Comparison of ENCODE assay signal across 19 cellular contexts in the genomic region with DNA sequence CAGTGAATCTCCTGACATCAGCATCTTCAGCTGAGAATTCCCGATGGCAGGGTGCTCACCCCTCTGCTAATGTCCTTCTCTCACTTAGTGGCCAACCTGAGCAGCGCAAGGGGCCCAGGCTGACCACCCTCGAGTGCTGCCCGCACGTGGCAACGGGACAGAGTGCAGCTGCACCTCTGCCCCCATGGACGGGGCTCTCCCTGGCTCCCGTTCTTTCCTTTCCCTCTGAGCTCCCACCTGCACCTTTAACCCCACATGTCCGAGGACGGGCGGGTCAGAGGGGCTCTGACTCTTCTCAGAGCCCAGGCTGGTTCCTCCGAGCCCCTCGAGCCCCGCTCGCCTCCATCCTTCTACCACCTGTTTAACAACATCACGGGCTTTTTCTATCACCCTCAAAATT. TPM values are rescaled to one million over a fixed set of nuclear protein-coding genes. Genes with fewer than 3 reads are reported as not detected.
A peak's percentile ranks its signal among the peaks of the same experiment; 100 is the strongest.
DNase-seq lines count a peak whose midpoint lies in the region; ATAC-seq and TF ChIP-seq lines count a peak whose summit lies in the region.
"Had no signal": no experiment of that assay in that cellular context is flagged by ENCODE, and none has a peak within 500 bp of the region (broad histone marks: within the 10 kb centered on the region; RNA-seq: fewer than 3 reads in every experiment).

No MANE protein-coding gene starts in this region.

- no peaks in the 10 kb centered on the region for H3K9me3 Mint-ChIP-seq in natural killer cell
- H3K9me3 Mint-ChIP-seq in natural killer cell treated with Interleukin-12 subunit alpha and Interleukin-12 subunit beta and Interleukin-15 and Interleukin-18, amount 100 ng/mL, for 72 hours = no peaks in the 10 kb centered on the region
- no peaks in the 10 kb centered on the region for H3K9me3 Mint-ChIP-seq in central memory CD8-positive, alpha-beta T cell
- no peaks in the 10 kb centered on the region for H3K9me3 Mint-ChIP-seq in Calu3 (ENCODE audit: low read depth, unreplicated experiment)
- H3K9me3 Mint-ChIP-seq: IgD-negative memory B cell had no signal

- no peak overlapping the region for H3K27ac ChIP-seq in neuronal stem cell (replicated peaks; ENCODE audit: low read length)
- H3K27ac ChIP-seq: BLaER1 treated with 17β-estradiol and CSF1 and Interleukin-3, amounts not matched to agents 10 nM and 100 nM had no signal

- no CpG with 5 or more reads among the region's 16 CpGs for WGBS in neuronal stem cell (ENCODE audit: extremely low coverage in 2 of 2, insufficient read length in 2 of 2, insufficient replicate concordance in 1 of 2), 2 donors

- H3K4me3 ChIP-seq in neuronal stem cell (ENCODE audit: low read length in 2 of 2) = no peak overlapping the region
- H3K4me3 ChIP-seq: BLaER1 treated with 17β-estradiol and CSF1 and Interleukin-3, amounts not matched to agents 10 nM and 100 nM had no signal

- no peak for ATAC-seq in natural killer cell
- no peak for ATAC-seq in natural killer cell treated with Interleukin-12 subunit alpha and Interleukin-12 subunit beta and Interleukin-15 and Interleukin-18, amount 100 ng/mL, for 72 hours
- no peak for ATAC-seq in central memory CD8-positive, alpha-beta T cell (replicated peaks; ENCODE audit: extremely low read depth, poor library complexity, severe bottlenecking)
- ATAC-seq: PC-3 had no signal

- peak overlapping the region; percentile 43 for H4K8ac ChIP-seq in neuronal stem cell (ENCODE audit: low read depth, low read length)

- peaks cover 0 to 11% of the 10 kb centered on the region in 2 donors for H3K4me1 ChIP-seq in neuronal stem cell (ENCODE audit: control insufficient read depth in 2 of 2, insufficient read depth in 1 of 2, low read depth in 1 of 2, low read length in 2 of 2)

- H3K79me1 ChIP-seq in neuronal stem cell (ENCODE audit: low read depth, low read length) = peaks cover 4% of the 10 kb centered on the region

- no peak overlapping the region for H3K9ac ChIP-seq in neuronal stem cell (ENCODE audit: low read depth, low read length, poor library complexity)

- TF ChIP-seq CTCF in natural killer cell (IDR thresholded peaks at IDR 0.05) (no peak), Calu3 (IDR thresholded peaks at IDR 0.05; ENCODE audit: unreplicated experiment) (no peak)

- BruUV-seq in Calu3 (replicated peaks; lab: Mats Ljungman, UMichigan) = no TSS peak

- H3K27me3 Mint-ChIP-seq in natural killer cell (ENCODE audit: low read depth in 2 of 2) = no peaks in the 10 kb centered on the region
- no peaks in the 10 kb centered on the region for H3K27me3 Mint-ChIP-seq in natural killer cell treated with Interleukin-12 subunit alpha and Interleukin-12 subunit beta and Interleukin-15 and Interleukin-18, amount 100 ng/mL, for 72 hours
- no peaks in the 10 kb centered on the region for H3K27me3 Mint-ChIP-seq in central memory CD8-positive, alpha-beta T cell
- H3K27me3 Mint-ChIP-seq in Calu3 (ENCODE audit: unreplicated experiment) = no peaks in the 10 kb centered on the region
- H3K27me3 Mint-ChIP-seq: IgD-negative memory B cell had no signal

- CTCF ChIA-PET in Calu3 (lab: Charles Lee) = no interaction called here

- intact Hi-C loops in natural killer cell (cut with micrococcal nuclease) = no loop called here
- intact Hi-C loops in Calu3 (cut with micrococcal nuclease; ENCODE audit: unreplicated experiment) = no loop called here

- H2BK15ac ChIP-seq in neuronal stem cell (ENCODE audit: low read length) = no peak overlapping the region

- H3K27ac Mint-ChIP-seq in natural killer cell = peak overlapping the region; percentile 44
- peak overlapping the region in 1 of 2 donors; percentile 43 for H3K27ac Mint-ChIP-seq in natural killer cell treated with Interleukin-12 subunit alpha and Interleukin-12 subunit beta and Interleukin-15 and Interleukin-18, amount 100 ng/mL, for 72 hours
- peak overlapping the region; percentile 70 for H3K27ac Mint-ChIP-seq in central memory CD8-positive, alpha-beta T cell (ENCODE audit: low read depth)
- H3K27ac Mint-ChIP-seq in Calu3 (ENCODE audit: unreplicated experiment) = no peak overlapping the region

- no peak overlapping the region for H2BK12ac ChIP-seq in neuronal stem cell (ENCODE audit: low read length)

- H4K91ac ChIP-seq in neuronal stem cell (ENCODE audit: low read depth, low read length, poor library complexity) = no peak overlapping the region

- peaks cover 13 to 21% of the 10 kb centered on the region in 2 donors for H3K36me3 ChIP-seq in neuronal stem cell (replicated peaks in 1 of 2; ENCODE audit: control insufficient read depth in 2 of 2, insufficient read depth in 2 of 2, low read length in 2 of 2)

- H3K27me3 ChIP-seq in neuronal stem cell (ENCODE audit: control insufficient read depth in 3 of 3, insufficient read depth in 3 of 3, low read depth in 1 of 3, low read length in 3 of 3) = no peaks in the 10 kb centered on the region
- H3K27me3 ChIP-seq: BLaER1 treated with 17β-estradiol and CSF1 and Interleukin-3, amounts not matched to agents 10 nM and 100 nM had no signal

- H3K4me2 ChIP-seq in neuronal stem cell (ENCODE audit: insufficient read depth, low read length, poor library complexity, severe bottlenecking) = no peak overlapping the region

- H3K18ac ChIP-seq in neuronal stem cell (ENCODE audit: low read length) = peak overlapping the region; percentile 64

- DNase-seq in natural killer cell (no peak), neuronal stem cell (ENCODE audit: low spot score) (no peak), Calu3 (no peak), NOMO-1 treated with DMSO at 0.1 percent for 48 hours (lab: John Stamatoyannopoulos, UW; ENCODE audit: unreplicated experiment) (no peak), middle frontal gyrus (ENCODE audit: extremely low spot score, low spot score) (no peak)
- DNase-seq in natural killer cell treated with Interleukin-12 subunit alpha and Interleukin-12 subunit beta and Interleukin-15 and Interleukin-18, amount 100 ng/mL, for 72 hours (ENCODE audit: low spot score) = no peak
- no peak for DNase-seq in central memory CD8-positive, alpha-beta T cell (ENCODE audit: low spot score in 2 of 2)
- DNase-seq: GOT3, Karpas-422, NCI-H1417 treated with DMSO at 0.1 percent for 48 hours, NCI-H187 treated with DMSO at 0.1 percent for 48 hours, NCI-H2227 treated with DMSO at 0.1 percent for 48 hours, NCI-H510A treated with DMSO at 0.1 percent for 48 hours, NCI-H82, PC-3, RPMI8226, SHP77 treated with DMSO at 0.1 percent for 48 hours had no signal

- H3K36me3 Mint-ChIP-seq in natural killer cell (no peaks in the 10 kb centered on the region), Calu3 (ENCODE audit: insufficient read depth, unreplicated experiment) (peaks cover 17% of the 10 kb centered on the region)
- no peaks in the 10 kb centered on the region for H3K36me3 Mint-ChIP-seq in natural killer cell treated with Interleukin-12 subunit alpha and Interleukin-12 subunit beta and Interleukin-15 and Interleukin-18, amount 100 ng/mL, for 72 hours
- H3K36me3 Mint-ChIP-seq in central memory CD8-positive, alpha-beta T cell (ENCODE audit: insufficient read depth) = peaks cover 19% of the 10 kb centered on the region

- no peak overlapping the region for H2BK120ac ChIP-seq in neuronal stem cell (ENCODE audit: low read depth, low read length)

- H2AK5ac ChIP-seq in neuronal stem cell (ENCODE audit: low read depth, low read length) = peak overlapping the region; percentile 46

- no peak overlapping the region for H2BK5ac ChIP-seq in neuronal stem cell (ENCODE audit: low read length)

- no peak overlapping the region for H3K23ac ChIP-seq in neuronal stem cell (ENCODE audit: low read depth, low read length, poor library complexity)

- no peak overlapping the region for H3K14ac ChIP-seq in neuronal stem cell (ENCODE audit: low read length)

- H3K9me3 ChIP-seq in neuronal stem cell (replicated peaks in 1 of 2; ENCODE audit: control insufficient read depth in 2 of 2, insufficient read depth in 1 of 2, low read depth in 1 of 2, low read length in 2 of 2) = peaks cover 8 to 9% of the 10 kb centered on the region in 2 donors

- no peak overlapping the region for H3K4ac ChIP-seq in neuronal stem cell (ENCODE audit: low read length)

- H3K4me3 Mint-ChIP-seq in natural killer cell = no peak overlapping the region
- H3K4me3 Mint-ChIP-seq in natural killer cell treated with Interleukin-12 subunit alpha and Interleukin-12 subunit beta and Interleukin-15 and Interleukin-18, amount 100 ng/mL, for 72 hours = no peak overlapping the region
- H3K4me3 Mint-ChIP-seq in central memory CD8-positive, alpha-beta T cell = no peak overlapping the region
- H3K4me3 Mint-ChIP-seq in Calu3 (ENCODE audit: low read depth, unreplicated experiment) = no peak overlapping the region

- peaks cover 8 to 16% of the 10 kb centered on the region in 2 donors for H3K4me1 Mint-ChIP-seq in natural killer cell
- H3K4me1 Mint-ChIP-seq in natural killer cell treated with Interleukin-12 subunit alpha and Interleukin-12 subunit beta and Interleukin-15 and Interleukin-18, amount 100 ng/mL, for 72 hours (ENCODE audit: low read depth in 2 of 2) = peaks cover 0 to 14% of the 10 kb centered on the region in 2 donors
- peaks cover 15% of the 10 kb centered on the region for H3K4me1 Mint-ChIP-seq in central memory CD8-positive, alpha-beta T cell
- no peaks in the 10 kb centered on the region for H3K4me1 Mint-ChIP-seq in Calu3 (ENCODE audit: low read depth, unreplicated experiment)
- H3K4me1 Mint-ChIP-seq: IgD-negative memory B cell had no signal

- no peak overlapping the region for H2AFZ ChIP-seq in neuronal stem cell (ENCODE audit: low read length)

RNA-seq across cellular contexts. Expression of a gene that starts 19.8 kb away (rescaled TPM):
- total RNA-seq in natural killer cell (10 to 100 TPM; 61.9 to 79.6 (median 78.5) TPM), Calu3 (2022) (28.6 and 29.8 TPM in 2 replicates)
- total RNA-seq in natural killer cell treated with Interleukin-12 subunit alpha and Interleukin-12 subunit beta and Interleukin-15 and Interleukin-18, amount 100 ng/mL, for 72 hours = 10 to 100 TPM; 40.0 to 42.7 TPM
- polyA plus RNA-seq in neuronal stem cell (2013, experiment 1 of 2) = 11.1 TPM
- 11.5 TPM for polyA plus RNA-seq in neuronal stem cell (2013, experiment 2 of 2)
